ENCODE assay signal across 18 cellular contexts in genomic region chr17:40611840-40612509, GRCh38. TPM values are rescaled to one million over a fixed set of nuclear protein-coding genes. Genes with fewer than 3 reads are reported as not detected.
DNase-seq lines count a peak whose midpoint lies in the region; ATAC-seq lines count a peak whose summit lies in the region.
"Had no signal": no experiment of that assay in that cellular context is flagged by ENCODE, and none has a peak within 500 bp of the region (broad histone marks: within the 10 kb centered on the region; RNA-seq: fewer than 3 reads in every experiment).

No MANE protein-coding gene starts in this region.

- POLR2A ChIA-PET in activated CD4-positive, alpha-beta memory T cell treated with anti-CD3 and anti-CD28 coated beads for 36 hours (lab: Charles Lee): interaction anchor here (0.6 to 10.0 kb wide), 2 partner anchors 50 to 324 kb away, joined by 3 to 169 read pairs; partner anchors contain the start of genes CCR7 and CDC6

- peak overlapping the region; percentile 72 for H3K27ac ChIP-seq in cingulate gyrus (ENCODE audit: low read depth, low read length)

- ATAC-seq in stimulated activated memory B cell treated with anti-CD40 and anti-IgM and Interleukin-4, amounts not matched to agents 10 μg/mL and 1 μg/mL and 100 μg/mL, for 72 hours: no peak
- ATAC-seq: right cardiac atrium had no signal

- peak overlapping the region; percentile 90 for H3K27ac Mint-ChIP-seq in activated naive CD4-positive, alpha-beta T cell treated with anti-CD3 and anti-CD28 coated beads, Interleukin-2, amount 10 ng/mL, durations not matched to agents 7 days and 5 days
- peak overlapping the region; percentile 80 for H3K27ac Mint-ChIP-seq in activated CD4-positive, alpha-beta memory T cell treated with anti-CD3 and anti-CD28 coated beads for 36 hours
- peak overlapping the region; percentile 48 for H3K27ac Mint-ChIP-seq in stimulated activated memory B cell treated with anti-CD40 and anti-IgM and Interleukin-4, amounts not matched to agents 10 μg/mL and 1 μg/mL and 100 μg/mL, for 72 hours
- H3K27ac Mint-ChIP-seq: endodermal cell had no signal

- no peak for DNase-seq in activated naive CD4-positive, alpha-beta T cell treated with anti-CD3 and anti-CD28 coated beads, Interleukin-2, amount 10 ng/mL, durations not matched to agents 7 days and 5 days
- DNase-seq in activated naive CD4-positive, alpha-beta T cell treated with Interleukin-2 at 50 U/mL for 16 hours: no peak
- no peak for DNase-seq in activated CD4-positive, alpha-beta memory T cell treated with anti-CD3 and anti-CD28 coated beads for 36 hours
- DNase-seq in NCI-H1048 (lab: John Stamatoyannopoulos, UW): no peak
- no peak for DNase-seq in NCI-H69 (lab: John Stamatoyannopoulos, UW)
- no peak for DNase-seq in NCI-H2196 (lab: John Stamatoyannopoulos, UW; ENCODE audit: unreplicated experiment)
- DNase-seq: endodermal cell, glutamatergic neuron, KBM-7, MV-4-11, NCI-H1930, right cardiac atrium, trophoblast cell had no signal

- CTCF ChIA-PET in activated naive CD4-positive, alpha-beta T cell treated with anti-CD3 and anti-CD28 coated beads, Interleukin-2, amount 10 ng/mL, durations not matched to agents 7 days and 5 days (lab: Charles Lee): interaction anchor here (1.0 to 4.2 kb wide), 5 partner anchors 8 to 51 kb away, joined by 3 to 133 read pairs (median 4); partner anchors contain the start of gene CCR7
- CTCF ChIA-PET in activated CD4-positive, alpha-beta memory T cell treated with anti-CD3 and anti-CD28 coated beads for 36 hours (lab: Charles Lee): interaction anchor here (0.9 to 11.9 kb wide), 4 partner anchors 8 to 48 kb away, joined by 4 to 172 read pairs (median 8); partner anchors contain the start of gene CCR7

- intact Hi-C loops in activated CD4-positive, alpha-beta memory T cell treated with anti-CD3 and anti-CD28 coated beads for 36 hours (cut with micrococcal nuclease): loop anchor here (2.0 to 5.0 kb wide), 3 partner anchors 13 to 240 kb away; no protein-coding TSS in a partner anchor

- peaks cover 1% of the 10 kb centered on the region for H3K36me3 Mint-ChIP-seq in activated naive CD4-positive, alpha-beta T cell treated with anti-CD3 and anti-CD28 coated beads, Interleukin-2, amount 10 ng/mL, durations not matched to agents 7 days and 5 days
- no peaks in the 10 kb centered on the region for H3K36me3 Mint-ChIP-seq in activated CD4-positive, alpha-beta memory T cell treated with anti-CD3 and anti-CD28 coated beads for 36 hours
- no peaks in the 10 kb centered on the region for H3K36me3 Mint-ChIP-seq in stimulated activated memory B cell treated with anti-CD40 and anti-IgM and Interleukin-4, amounts not matched to agents 10 μg/mL and 1 μg/mL and 100 μg/mL, for 72 hours

- peak overlapping the region; percentile 31 for H3K4me3 Mint-ChIP-seq in activated naive CD4-positive, alpha-beta T cell treated with anti-CD3 and anti-CD28 coated beads, Interleukin-2, amount 10 ng/mL, durations not matched to agents 7 days and 5 days
- H3K4me3 Mint-ChIP-seq in activated CD4-positive, alpha-beta memory T cell treated with anti-CD3 and anti-CD28 coated beads for 36 hours: peak overlapping the region; percentile 41
- no peak overlapping the region for H3K4me3 Mint-ChIP-seq in stimulated activated memory B cell treated with anti-CD40 and anti-IgM and Interleukin-4, amounts not matched to agents 10 μg/mL and 1 μg/mL and 100 μg/mL, for 72 hours
- H3K4me3 Mint-ChIP-seq: endodermal cell had no signal

- H3K9me3 Mint-ChIP-seq in activated naive CD4-positive, alpha-beta T cell treated with anti-CD3 and anti-CD28 coated beads, Interleukin-2, amount 10 ng/mL, durations not matched to agents 7 days and 5 days: no peaks in the 10 kb centered on the region
- no peaks in the 10 kb centered on the region for H3K9me3 Mint-ChIP-seq in activated CD4-positive, alpha-beta memory T cell treated with anti-CD3 and anti-CD28 coated beads for 36 hours
- no peaks in the 10 kb centered on the region for H3K9me3 Mint-ChIP-seq in stimulated activated memory B cell treated with anti-CD40 and anti-IgM and Interleukin-4, amounts not matched to agents 10 μg/mL and 1 μg/mL and 100 μg/mL, for 72 hours
- H3K9me3 Mint-ChIP-seq: endodermal cell had no signal

- H3K27me3 Mint-ChIP-seq in activated naive CD4-positive, alpha-beta T cell treated with anti-CD3 and anti-CD28 coated beads, Interleukin-2, amount 10 ng/mL, durations not matched to agents 7 days and 5 days: peaks cover 6% of the 10 kb centered on the region
- no peaks in the 10 kb centered on the region for H3K27me3 Mint-ChIP-seq in activated CD4-positive, alpha-beta memory T cell treated with anti-CD3 and anti-CD28 coated beads for 36 hours
- H3K27me3 Mint-ChIP-seq in stimulated activated memory B cell treated with anti-CD40 and anti-IgM and Interleukin-4, amounts not matched to agents 10 μg/mL and 1 μg/mL and 100 μg/mL, for 72 hours: no peaks in the 10 kb centered on the region

- H3K4me1 Mint-ChIP-seq in activated naive CD4-positive, alpha-beta T cell treated with anti-CD3 and anti-CD28 coated beads, Interleukin-2, amount 10 ng/mL, durations not matched to agents 7 days and 5 days: peaks cover 94% of the 10 kb centered on the region
- H3K4me1 Mint-ChIP-seq in activated CD4-positive, alpha-beta memory T cell treated with anti-CD3 and anti-CD28 coated beads for 36 hours (ENCODE audit: low read depth): peaks cover 94% of the 10 kb centered on the region
- H3K4me1 Mint-ChIP-seq in stimulated activated memory B cell treated with anti-CD40 and anti-IgM and Interleukin-4, amounts not matched to agents 10 μg/mL and 1 μg/mL and 100 μg/mL, for 72 hours: peaks cover 78% of the 10 kb centered on the region

RNA-seq across cellular contexts. Expression of gene SMARCE1, which starts 35.6 kb away (rescaled TPM):
- 100 to 1,000 TPM; 103 to 104 TPM for total RNA-seq in activated CD4-positive, alpha-beta memory T cell treated with anti-CD3 and anti-CD28 coated beads for 36 hours

RNA-seq across cellular contexts. Expression of gene CCR7, which starts 46.7 kb away (rescaled TPM):
- total RNA-seq in activated CD4-positive, alpha-beta memory T cell treated with anti-CD3 and anti-CD28 coated beads for 36 hours: 100 to 1,000 TPM; 137 to 145 TPM
- total RNA-seq: chondrocyte, NCI-H460, occipital lobe had no signal

RNA-seq across cellular contexts. Expression of gene KRT222, which starts 53.0 kb away (rescaled TPM):
- total RNA-seq in activated CD4-positive, alpha-beta memory T cell treated with anti-CD3 and anti-CD28 coated beads for 36 hours: not detected
- total RNA-seq: chondrocyte, NCI-H460 had no signal
